ENCODE assay signal across 14 cellular contexts in genomic region chr3:78969483-78969882, GRCh38.
DNase-seq lines count a peak whose midpoint lies in the region; ATAC-seq and TF ChIP-seq lines count a peak whose summit lies in the region.
"Had no signal": no experiment of that assay in that cellular context is flagged by ENCODE, and none has a peak within 500 bp of the region (broad histone marks: within the 10 kb centered on the region; RNA-seq: fewer than 3 reads in every experiment).

No MANE protein-coding gene starts in this region.

- CTCF ChIA-PET in activated CD8-positive, alpha-beta T cell treated with anti-CD3 and anti-CD28 coated beads, Interleukin-2, amount 10 ng/mL, durations not matched to agents 7 days and 5 days (lab: Charles Lee), result no interaction called here

- H3K9me3 Mint-ChIP-seq in activated CD8-positive, alpha-beta T cell treated with anti-CD3 and anti-CD28 coated beads, Interleukin-2, amount 10 ng/mL, durations not matched to agents 7 days and 5 days (ENCODE audit: insufficient read depth), result no peaks in the 10 kb centered on the region

- H3K27ac Mint-ChIP-seq in activated CD8-positive, alpha-beta T cell treated with anti-CD3 and anti-CD28 coated beads, Interleukin-2, amount 10 ng/mL, durations not matched to agents 7 days and 5 days, result no peak overlapping the region
- H3K27ac Mint-ChIP-seq: CD8-positive, alpha-beta T cell had no signal

- POLR2A ChIA-PET in activated CD8-positive, alpha-beta T cell treated with anti-CD3 and anti-CD28 coated beads, Interleukin-2, amount 10 ng/mL, durations not matched to agents 7 days and 5 days (lab: Charles Lee), result no interaction called here

- no peaks in the 10 kb centered on the region for H3K36me3 Mint-ChIP-seq in activated CD8-positive, alpha-beta T cell treated with anti-CD3 and anti-CD28 coated beads, Interleukin-2, amount 10 ng/mL, durations not matched to agents 7 days and 5 days (ENCODE audit: low read depth)
- H3K36me3 Mint-ChIP-seq: CD8-positive, alpha-beta T cell had no signal

- DNase-seq in ELR (ENCODE audit: low read depth) (peak; percentile 24), fibroblast of the conjunctiva (ENCODE audit: low read depth) (peak; percentile 65), pons (ENCODE audit: low spot score) (peak; percentile 94), NCI-H82 treated with DMSO at 0.1 percent for 48 hours (lab: John Stamatoyannopoulos, UW; ENCODE audit: unreplicated experiment) (no peak), NCI-H2171 (lab: John Stamatoyannopoulos, UW) (no peak), DMS79 treated with DMSO at 0.1 percent for 48 hours (lab: John Stamatoyannopoulos, UW) (no peak)
- DNase-seq in activated CD8-positive, alpha-beta T cell treated with anti-CD3 and anti-CD28 coated beads, Interleukin-2, amount 10 ng/mL, durations not matched to agents 7 days and 5 days, result no peak
- DNase-seq: activated effector memory CD4-positive, alpha-beta T cell treated with anti-CD3 and anti-CD28 coated beads, Interleukin-2, amount 50 U/mL, for 16 hours; CD8-positive, alpha-beta T cell; kidney; NCI-H226; psoas muscle; tibial artery had no signal

- ATAC-seq in SK-N-SH treated with all-trans-retinoic acid at 6 μM for 48 hours, result peak; percentile 82
- no peak for ATAC-seq in activated CD8-positive, alpha-beta T cell treated with anti-CD3 and anti-CD28 coated beads, Interleukin-2, amount 10 ng/mL, durations not matched to agents 7 days and 5 days
- ATAC-seq: CD8-positive, alpha-beta T cell; psoas muscle had no signal

- no peak overlapping the region for H3K4me3 Mint-ChIP-seq in activated CD8-positive, alpha-beta T cell treated with anti-CD3 and anti-CD28 coated beads, Interleukin-2, amount 10 ng/mL, durations not matched to agents 7 days and 5 days
- H3K4me3 Mint-ChIP-seq: CD8-positive, alpha-beta T cell had no signal

- no peaks in the 10 kb centered on the region for H3K27me3 Mint-ChIP-seq in activated CD8-positive, alpha-beta T cell treated with anti-CD3 and anti-CD28 coated beads, Interleukin-2, amount 10 ng/mL, durations not matched to agents 7 days and 5 days (ENCODE audit: low read depth)

- no peaks in the 10 kb centered on the region for H3K4me1 Mint-ChIP-seq in activated CD8-positive, alpha-beta T cell treated with anti-CD3 and anti-CD28 coated beads, Interleukin-2, amount 10 ng/mL, durations not matched to agents 7 days and 5 days (ENCODE audit: low read depth)

TF ChIP-seq in SK-N-SH treated with all-trans-retinoic acid at 6 μM for 48 hours, 23 proteins besides CTCF, POLR2A, EP300 and RAD21:
- no peak for TF ChIP-seq SNAI2 (CRISPR knock-in tag; IDR thresholded peaks at IDR 0.05)
- peak; percentile 71; the same call in 1 of the 2 replicates for TF ChIP-seq TCF4 (CRISPR knock-in tag; IDR thresholded peaks at IDR 0.05; ENCODE audit: borderline replicate concordance)
TF ChIP-seq in SK-N-SH treated with all-trans-retinoic acid at 6 μM for 48 hours: peak in this region for 1.

Comparison
In these comparisons a context has a peak if more than half of its experiments do, and no peak if none do; other contexts are left out.
1. DNase-seq: peak in ELR (single experiment), fibroblast of the conjunctiva (single experiment) and pons (single experiment); none in NCI-H82 treated with DMSO at 0.1 percent for 48 hours (single experiment), activated CD8-positive, alpha-beta T cell treated with anti-CD3 and anti-CD28 coated beads, Interleukin-2, amount 10 ng/mL, durations not matched to agents 7 days and 5 days (single experiment), NCI-H2171 (single experiment) and DMS79 treated with DMSO at 0.1 percent for 48 hours (single experiment).